19 cellular contexts compared by ENCODE assay signal in the genomic region with DNA sequence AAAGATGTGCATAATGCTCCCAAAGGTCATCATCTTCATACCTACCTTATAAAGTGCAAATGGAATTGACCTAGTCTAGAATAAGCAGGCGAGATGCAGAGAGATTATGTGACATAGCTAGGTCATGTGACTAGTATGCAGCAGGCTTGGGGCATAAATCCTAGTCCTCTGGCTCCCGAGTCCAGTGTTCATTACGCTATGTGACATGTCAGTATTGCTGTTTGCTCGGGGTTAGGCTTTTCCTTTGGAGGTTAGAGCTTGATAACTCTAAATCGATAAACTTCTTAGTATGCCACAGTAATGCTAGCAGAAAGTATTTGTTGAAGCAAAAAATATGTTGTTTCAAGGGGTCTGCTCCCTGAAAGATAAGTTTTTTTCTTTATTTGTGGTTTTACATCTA.
"Had no signal": no experiment of that assay in that cellular context is flagged by ENCODE, and none has a peak within 500 bp of the region (broad histone marks: within the 10 kb centered on the region; RNA-seq: fewer than 3 reads in every experiment).

No MANE protein-coding gene starts in this region.

- H3K9me3 ChIP-seq: gastrocnemius medialis, heart left ventricle, lower lobe of right lung, right atrium auricular region, stomach, testis, upper lobe of right lung had no signal

- H3K4me1 ChIP-seq: testis had no signal

- ATAC-seq: activated CD8-positive, alpha-beta T cell treated with anti-CD3 and anti-CD28 coated beads for 36 hours; gastrocnemius medialis; upper lobe of right lung had no signal

- H3K27ac ChIP-seq: gastrocnemius medialis, lower lobe of right lung, right atrium auricular region, testis, upper lobe of right lung had no signal

- H3K36me3 ChIP-seq: gastrocnemius medialis, heart left ventricle, lower lobe of right lung, right atrium auricular region, stomach, upper lobe of right lung had no signal

- H3K27me3 ChIP-seq: gastrocnemius medialis, heart left ventricle, right atrium auricular region, stomach, testis, upper lobe of right lung had no signal

- H3K4me3 ChIP-seq: coronary artery, gastrocnemius medialis, heart left ventricle, lower lobe of right lung, right atrium auricular region, skin epidermis, stomach, testis, upper lobe of right lung had no signal

- DNase-seq: activated CD4-positive, alpha-beta T cell treated with anti-CD3 and anti-CD28 coated beads for 48 hours; activated CD4-positive, CD25-positive, alpha-beta regulatory T cell; activated CD8-positive, alpha-beta T cell treated with anti-CD3 and anti-CD28 coated beads for 36 hours; activated naive CD4-positive, alpha-beta T cell treated with Interleukin-2 at 50 U/mL for 16 hours; activated T-cell treated with anti-CD3 and anti-CD28 coated beads, Interleukin-2, amount 50 U/mL, for 24 hours; gastrocnemius medialis; heart left ventricle; immature natural killer cell; lower lobe of right lung; nephron progenitor cell; occipital lobe; stomach; T-helper 1 cell; T1000; testis; upper lobe of right lung had no signal
